1 cellular context compared by ENCODE assay signal in the genomic region with DNA sequence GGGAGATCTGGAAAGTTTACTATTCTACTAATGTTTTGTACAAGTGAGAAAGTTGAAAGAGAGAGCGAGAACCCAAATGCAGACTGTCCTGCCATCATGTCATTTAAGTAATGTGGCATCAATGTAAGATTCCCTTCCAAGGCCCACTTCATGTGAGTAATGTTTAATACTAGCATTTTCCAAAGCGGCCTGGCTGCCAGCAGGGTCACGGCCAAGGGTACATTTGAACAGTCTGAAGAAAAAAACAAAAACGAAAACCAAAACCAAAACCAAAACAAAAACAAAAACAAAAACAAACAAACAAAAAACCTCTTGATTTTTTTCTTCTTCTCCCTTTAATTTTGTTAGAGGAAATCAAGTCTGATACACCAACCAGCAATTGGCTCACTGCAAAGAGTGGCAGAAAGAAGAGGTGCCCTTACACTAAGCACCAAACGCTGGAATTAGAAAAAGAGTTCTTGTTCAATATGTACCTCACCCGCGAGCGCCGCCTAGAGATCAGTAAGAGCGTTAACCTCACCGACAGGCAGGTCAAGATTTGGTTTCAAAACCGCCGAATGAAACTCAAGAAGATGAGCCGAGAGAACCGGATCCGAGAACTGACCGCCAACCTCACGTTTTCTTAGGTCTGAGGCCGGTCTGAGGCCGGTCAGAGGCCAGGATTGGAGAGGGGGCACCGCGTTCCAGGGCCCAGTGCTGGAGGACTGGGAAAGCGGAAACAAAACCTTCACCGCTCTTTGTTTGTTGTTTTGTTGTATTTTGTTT.
TF ChIP-seq lines count a peak whose summit lies in the region.

No MANE protein-coding gene starts in this region.

TF ChIP-seq in endothelial cell of umbilical vein, 7 proteins besides CTCF, POLR2A, EP300 and RAD21:
- TF ChIP-seq GATA2 (IDR thresholded peaks at IDR 0.05; ENCODE audit: insufficient read depth, insufficient read length, low read depth, low read length) (no peak), EZH2 (IDR thresholded peaks at IDR 0.05; ENCODE audit: borderline replicate concordance, low read depth, low read length, severe bottlenecking) (no peak), JUN (IDR thresholded peaks at IDR 0.05; ENCODE audit: borderline replicate concordance, insufficient read depth, insufficient read length, low read depth) (no peak), POLR2AphosphoS5 (IDR thresholded peaks at IDR 0.05; ENCODE audit: insufficient read depth, low read depth, low read length) (no peak)
- TF ChIP-seq, protein P1, sequence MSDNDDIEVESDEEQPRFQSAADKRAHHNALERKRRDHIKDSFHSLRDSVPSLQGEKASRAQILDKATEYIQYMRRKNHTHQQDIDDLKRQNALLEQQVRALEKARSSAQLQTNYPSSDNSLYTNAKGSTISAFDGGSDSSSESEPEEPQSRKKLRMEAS (IDR thresholded peaks at IDR 0.05; ENCODE audit: insufficient read depth, insufficient read length): no peak
